In the genomic region with DNA sequence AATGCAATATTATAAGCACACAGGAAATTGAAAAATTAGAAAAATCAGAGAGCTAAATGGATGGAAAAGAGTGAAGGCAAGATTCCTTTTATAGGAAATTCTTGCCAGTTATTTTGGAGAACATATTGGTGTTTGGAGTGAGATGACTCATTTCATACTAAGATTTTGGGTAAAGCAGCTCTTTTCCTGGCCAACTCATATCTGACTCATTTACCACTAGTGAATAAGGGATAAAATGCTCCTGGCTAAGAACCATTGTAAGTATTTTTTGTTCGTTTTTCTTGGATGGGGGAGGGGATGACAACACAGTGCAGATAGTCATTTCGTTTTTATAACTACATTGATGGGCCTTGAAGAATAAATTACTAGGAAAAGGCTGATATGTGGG, we compare ENCODE assay signal across 11 cellular contexts.
DNase-seq lines count a peak whose midpoint lies in the region; ATAC-seq and TF ChIP-seq lines count a peak whose summit lies in the region.
"Had no signal": no experiment of that assay in that cellular context is flagged by ENCODE, and none has a peak within 500 bp of the region (broad histone marks: within the 10 kb centered on the region; RNA-seq: fewer than 3 reads in every experiment).

No MANE protein-coding gene starts in this region.

- intact Hi-C loops in ascending aorta (cut with DNase I), result loop anchor here (5.0 kb wide), 1 partner anchor 129 kb away; no protein-coding TSS in a partner anchor
- intact Hi-C loops in left cardiac atrium (cut with DNase I), result no loop called here
- intact Hi-C loops in sigmoid colon (cut with DNase I), result no loop called here

- H3K27me3 ChIP-seq in ascending aorta, result no peaks in the 10 kb centered on the region
- no peaks in the 10 kb centered on the region for H3K27me3 ChIP-seq in sigmoid colon
- H3K27me3 ChIP-seq: SJCRH30, transverse colon had no signal

- TF ChIP-seq CTCF in ascending aorta (IDR thresholded peaks at IDR 0.05) (no peak), sigmoid colon (IDR thresholded peaks at IDR 0.05) (no peak)

- H3K9me3 ChIP-seq in ascending aorta (no peaks in the 10 kb centered on the region), sigmoid colon (no peaks in the 10 kb centered on the region)
- H3K9me3 ChIP-seq: SJCRH30, transverse colon had no signal

- DNase-seq in DMS53 (lab: John Stamatoyannopoulos, UW) (peak; percentile 19), DMS53 treated with DMSO at 0.1 percent for 48 hours (lab: John Stamatoyannopoulos, UW; ENCODE audit: unreplicated experiment) (no peak), ascending aorta (ENCODE audit: low spot score in 2 of 2) (no peak), left cardiac atrium (no peak), superior temporal gyrus (ENCODE audit: extremely low spot score) (peak; percentile 60), sigmoid colon (no peak)
- DNase-seq: cortex of kidney, SJCRH30, transverse colon had no signal

- WGBS in sigmoid colon, 2 donors, result 15 to 50% methylated on average over 2 of the region's 2 CpGs

- no peak overlapping the region for H3K4me3 ChIP-seq in ascending aorta
- H3K4me3 ChIP-seq in sigmoid colon, result no peak overlapping the region
- H3K4me3 ChIP-seq: SJCRH30, transverse colon had no signal

- H3K27ac ChIP-seq in ascending aorta, result peak overlapping the region; percentile 59 to 64
- no peak overlapping the region for H3K27ac ChIP-seq in sigmoid colon
- H3K27ac ChIP-seq: SJCRH30, transverse colon had no signal

- H3K4me1 ChIP-seq in ascending aorta, result peaks cover 0 to 30% of the 10 kb centered on the region in 2 donors
- peaks cover 0 to 20% (median 9%) of the 10 kb centered on the region in 4 donors for H3K4me1 ChIP-seq in sigmoid colon
- H3K4me1 ChIP-seq: transverse colon had no signal

- ATAC-seq in left cardiac atrium, result peak; percentile 82 to 89
- ATAC-seq in GM19324 (IDR thresholded peaks at IDR 0.05; ENCODE audit: low FRiP score, unreplicated experiment), result no peak
- ATAC-seq in HG03378 (IDR thresholded peaks at IDR 0.05; ENCODE audit: unreplicated experiment), result no peak

- H3K36me3 ChIP-seq in ascending aorta (peaks cover 0 to 2% of the 10 kb centered on the region in 2 donors), sigmoid colon (no peaks in the 10 kb centered on the region)
- H3K36me3 ChIP-seq: SJCRH30, transverse colon had no signal

- no peak for TF ChIP-seq EP300 in sigmoid colon (IDR thresholded peaks at IDR 0.05)

- no peak for TF ChIP-seq POLR2A in sigmoid colon (IDR thresholded peaks at IDR 0.05)

Comparison
In these comparisons a context has a peak if more than half of its experiments do, and no peak if none do; other contexts are left out.
1. DNase-seq: peak in DMS53 (single experiment) and superior temporal gyrus (single experiment); none in DMS53 treated with DMSO at 0.1 percent for 48 hours (single experiment), ascending aorta (0 of 2), left cardiac atrium (single experiment) and sigmoid colon (single experiment).
2. H3K27ac ChIP-seq: peak in ascending aorta (2 of 2); none in sigmoid colon (0 of 4).
3. ATAC-seq: peak in left cardiac atrium (2 of 2); none in GM19324 (single experiment) and HG03378 (single experiment).